In genomic region chr1:245609354-245609753, GRCh38 we compare ENCODE assay signal across 14 cellular contexts.
DNase-seq lines count a peak whose midpoint lies in the region; ATAC-seq and TF ChIP-seq lines count a peak whose summit lies in the region.
"Had no signal": no experiment of that assay in that cellular context is flagged by ENCODE, and none has a peak within 500 bp of the region (broad histone marks: within the 10 kb centered on the region; RNA-seq: fewer than 3 reads in every experiment).

No MANE protein-coding gene starts in this region.

- H2BK120ac ChIP-seq in trophoblast cell (ENCODE audit: insufficient read depth, low read length, poor library complexity) = peak overlapping the region; percentile 62

- H3K23ac ChIP-seq in trophoblast cell (ENCODE audit: low read length) = no peak overlapping the region

- H3K4me3 ChIP-seq in LNCaP clone FGC (ENCODE audit: low read depth, low read length) = peak overlapping the region; percentile 26
- H3K4me3 ChIP-seq in trophoblast cell (ENCODE audit: low read depth, low read length) = no peak overlapping the region
- H3K4me3 ChIP-seq in dorsolateral prefrontal cortex = no peak overlapping the region

- H3K9me3 ChIP-seq in trophoblast cell (ENCODE audit: insufficient read depth, low read depth, low read length) = no peaks in the 10 kb centered on the region

- H3K4me3 Mint-ChIP-seq in WTC11 = no peak overlapping the region

- H4K8ac ChIP-seq in trophoblast cell (ENCODE audit: low read depth, low read length) = peak overlapping the region; percentile 25

- DNase-seq in NCI-H1417 (lab: John Stamatoyannopoulos, UW) (peak in 2 of 3 experiments; percentile 39 to 56), NCI-H1417 treated with DMSO at 0.1 percent for 48 hours (lab: John Stamatoyannopoulos, UW) (no peak), LNCaP clone FGC (ENCODE audit: low read depth) (peak; percentile 3), WTC11 (ENCODE audit: low spot score) (no peak), trophoblast cell (no peak), head of caudate nucleus (no peak), dorsolateral prefrontal cortex (no peak), T-helper 2 cell (no peak)
- DNase-seq: C1 segment of cervical spinal cord; NCI-H1048; NCI-H446; NK-92 treated with Interleukin-12 subunit alpha and Interleukin-12 subunit beta, amount 100 ng/mL, for 24 hours; OCI-M1 had no signal

- H3K27me3 ChIP-seq in trophoblast cell (ENCODE audit: insufficient read depth, low read length) (no peaks in the 10 kb centered on the region), dorsolateral prefrontal cortex (no peaks in the 10 kb centered on the region)

- peak overlapping the region; percentile 58 for H3K18ac ChIP-seq in trophoblast cell (ENCODE audit: low read length)

- H3K27ac ChIP-seq in trophoblast cell (ENCODE audit: low read depth, low read length) = peak overlapping the region; percentile 30
- H3K27ac ChIP-seq in dorsolateral prefrontal cortex = no peak overlapping the region

- peaks cover 37% of the 10 kb centered on the region for H3K79me1 ChIP-seq in trophoblast cell (ENCODE audit: low read length)

- peaks cover 8 to 12% of the 10 kb centered on the region in 2 experiments for H3K36me3 ChIP-seq in trophoblast cell (ENCODE audit: control insufficient read depth in 1 of 2, insufficient read depth in 2 of 2, low read length in 2 of 2)

- no peaks in the 10 kb centered on the region for H3K27me3 Mint-ChIP-seq in WTC11 (ENCODE audit: low read depth)

- TF ChIP-seq CTCF in LNCaP clone FGC (IDR thresholded peaks at IDR 0.05; ENCODE audit: control insufficient read depth, extremely low read depth, insufficient read depth) (no peak), WTC11 (IDR thresholded peaks at IDR 0.05) (no peak), dorsolateral prefrontal cortex (IDR thresholded peaks at IDR 0.05 in 54 of 56, conservative IDR thresholded peaks at IDR 0.05 in 2 of 56; ENCODE audit: low read depth in 1 of 56, partially characterized antibody in 56 of 56) (no peak)

- H2BK5ac ChIP-seq in trophoblast cell (ENCODE audit: low read depth, low read length, poor library complexity) = peak overlapping the region; percentile 1

- no peaks in the 10 kb centered on the region for H3K79me2 ChIP-seq in trophoblast cell (ENCODE audit: control insufficient read depth, insufficient read depth, low read length, poor library complexity)

- peak; percentile 26; the same call in 1 of the 2 replicates for ATAC-seq in WTC11
- ATAC-seq: HCT116 had no signal

- no peak overlapping the region for H3K4ac ChIP-seq in trophoblast cell (ENCODE audit: low read depth, low read length)

- POLR2A ChIA-PET in WTC11 (lab: Charles Lee) = no interaction called here

- peak overlapping the region; percentile 73 for H2BK12ac ChIP-seq in trophoblast cell (ENCODE audit: low read length)

- WGBS in trophoblast cell (ENCODE audit: extremely low coverage, insufficient coverage, insufficient read length) = no CpG with 5 or more reads among the region's 20 CpGs

- CTCF ChIA-PET in WTC11 (lab: Charles Lee) = no interaction called here

- H4K91ac ChIP-seq in trophoblast cell (ENCODE audit: low read depth, low read length) = peak overlapping the region; percentile 65

- no peak overlapping the region for H3K27ac Mint-ChIP-seq in WTC11

- no peaks in the 10 kb centered on the region for H3K36me3 Mint-ChIP-seq in WTC11

- H2AFZ ChIP-seq in trophoblast cell (ENCODE audit: insufficient read depth, low read length, poor library complexity) = no peak overlapping the region

- H3K4me1 Mint-ChIP-seq in WTC11 = peaks cover 2% of the 10 kb centered on the region; the same call in 1 of the 2 replicates

- intact Hi-C loops in head of caudate nucleus (cut with DNase I) = no loop called here
- intact Hi-C loops in dorsolateral prefrontal cortex (cut with DNase I) = no loop called here

- H4K12ac ChIP-seq in trophoblast cell (ENCODE audit: low read depth, low read length) = no peak overlapping the region

- H3K9ac ChIP-seq in trophoblast cell (ENCODE audit: low read length) = no peak overlapping the region

- no peaks in the 10 kb centered on the region for H3K9me3 Mint-ChIP-seq in WTC11

- H3K4me1 ChIP-seq in trophoblast cell (ENCODE audit: control insufficient read depth in 1 of 2, insufficient read depth in 2 of 2, low read length in 2 of 2) = peaks cover 45 to 47% of the 10 kb centered on the region in 2 experiments

- H2AK5ac ChIP-seq in trophoblast cell (ENCODE audit: low read length) = peak overlapping the region; percentile 66

- no peak overlapping the region for H3K4me2 ChIP-seq in trophoblast cell (ENCODE audit: low read length)

- peak overlapping the region; percentile 53 for H3K14ac ChIP-seq in trophoblast cell (ENCODE audit: low read length)

TF ChIP-seq in WTC11, 78 proteins besides CTCF, POLR2A, EP300 and RAD21 (continues in another document):
- TF ChIP-seq SP1 (CRISPR knock-in tag; conservative IDR thresholded peaks at IDR 0.05) (no peak), MXD4 (CRISPR knock-in tag; IDR thresholded peaks at IDR 0.05; ENCODE audit: borderline replicate concordance) (no peak), CREB1 (CRISPR knock-in tag; IDR thresholded peaks at IDR 0.05) (no peak), CBFB (CRISPR knock-in tag; IDR thresholded peaks at IDR 0.05; ENCODE audit: low read depth) (no peak), ATF1 (CRISPR knock-in tag; IDR thresholded peaks at IDR 0.05) (no peak), ELF4 (CRISPR knock-in tag; IDR thresholded peaks at IDR 0.05; ENCODE audit: low read depth) (no peak), ATF2 (CRISPR knock-in tag; IDR thresholded peaks at IDR 0.05; ENCODE audit: borderline replicate concordance, low read depth) (no peak), NFATC4 (CRISPR knock-in tag; IDR thresholded peaks at IDR 0.05) (no peak), HMGA2 (CRISPR knock-in tag; IDR thresholded peaks at IDR 0.05) (no peak)
- TF ChIP-seq, protein P1, sequence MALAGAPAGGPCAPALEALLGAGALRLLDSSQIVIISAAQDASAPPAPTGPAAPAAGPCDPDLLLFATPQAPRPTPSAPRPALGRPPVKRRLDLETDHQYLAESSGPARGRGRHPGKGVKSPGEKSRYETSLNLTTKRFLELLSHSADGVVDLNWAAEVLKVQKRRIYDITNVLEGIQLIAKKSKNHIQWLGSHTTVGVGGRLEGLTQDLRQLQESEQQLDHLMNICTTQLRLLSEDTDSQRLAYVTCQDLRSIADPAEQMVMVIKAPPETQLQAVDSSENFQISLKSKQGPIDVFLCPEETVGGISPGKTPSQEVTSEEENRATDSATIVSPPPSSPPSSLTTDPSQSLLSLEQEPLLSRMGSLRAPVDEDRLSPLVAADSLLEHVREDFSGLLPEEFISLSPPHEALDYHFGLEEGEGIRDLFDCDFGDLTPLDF (CRISPR knock-in tag; IDR thresholded peaks at IDR 0.05) = no peak
- TF ChIP-seq, protein P2, sequence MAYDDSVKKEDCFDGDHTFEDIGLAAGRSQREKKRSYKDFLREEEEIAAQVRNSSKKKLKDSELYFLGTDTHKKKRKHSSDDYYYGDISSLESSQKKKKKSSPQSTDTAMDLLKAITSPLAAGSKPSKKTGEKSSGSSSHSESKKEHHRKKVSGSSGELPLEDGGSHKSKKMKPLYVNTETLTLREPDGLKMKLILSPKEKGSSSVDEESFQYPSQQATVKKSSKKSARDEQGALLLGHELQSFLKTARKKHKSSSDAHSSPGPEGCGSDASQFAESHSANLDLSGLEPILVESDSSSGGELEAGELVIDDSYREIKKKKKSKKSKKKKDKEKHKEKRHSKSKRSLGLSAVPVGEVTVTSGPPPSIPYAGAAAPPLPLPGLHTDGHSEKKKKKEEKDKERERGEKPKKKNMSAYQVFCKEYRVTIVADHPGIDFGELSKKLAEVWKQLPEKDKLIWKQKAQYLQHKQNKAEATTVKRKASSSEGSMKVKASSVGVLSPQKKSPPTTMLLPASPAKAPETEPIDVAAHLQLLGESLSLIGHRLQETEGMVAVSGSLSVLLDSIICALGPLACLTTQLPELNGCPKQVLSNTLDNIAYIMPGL (CRISPR knock-in tag; IDR thresholded peaks at IDR 0.05) = no peak
- TF ChIP-seq, protein P3, sequence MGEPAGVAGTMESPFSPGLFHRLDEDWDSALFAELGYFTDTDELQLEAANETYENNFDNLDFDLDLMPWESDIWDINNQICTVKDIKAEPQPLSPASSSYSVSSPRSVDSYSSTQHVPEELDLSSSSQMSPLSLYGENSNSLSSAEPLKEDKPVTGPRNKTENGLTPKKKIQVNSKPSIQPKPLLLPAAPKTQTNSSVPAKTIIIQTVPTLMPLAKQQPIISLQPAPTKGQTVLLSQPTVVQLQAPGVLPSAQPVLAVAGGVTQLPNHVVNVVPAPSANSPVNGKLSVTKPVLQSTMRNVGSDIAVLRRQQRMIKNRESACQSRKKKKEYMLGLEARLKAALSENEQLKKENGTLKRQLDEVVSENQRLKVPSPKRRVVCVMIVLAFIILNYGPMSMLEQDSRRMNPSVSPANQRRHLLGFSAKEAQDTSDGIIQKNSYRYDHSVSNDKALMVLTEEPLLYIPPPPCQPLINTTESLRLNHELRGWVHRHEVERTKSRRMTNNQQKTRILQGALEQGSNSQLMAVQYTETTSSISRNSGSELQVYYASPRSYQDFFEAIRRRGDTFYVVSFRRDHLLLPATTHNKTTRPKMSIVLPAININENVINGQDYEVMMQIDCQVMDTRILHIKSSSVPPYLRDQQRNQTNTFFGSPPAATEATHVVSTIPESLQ (CRISPR knock-in tag; IDR thresholded peaks at IDR 0.05) = no peak

Comparison
In these comparisons a context has a peak if more than half of its experiments do, and no peak if none do; other contexts are left out.
1. DNase-seq: peak in NCI-H1417 (2 of 3) and LNCaP clone FGC (single experiment); none in NCI-H1417 treated with DMSO at 0.1 percent for 48 hours (single experiment), WTC11 (single experiment), trophoblast cell (0 of 2), head of caudate nucleus (0 of 42), dorsolateral prefrontal cortex (0 of 10) and T-helper 2 cell (0 of 5).